Comparison of ENCODE assay signal across 8 cellular contexts in genomic region chr3:67654099-67654831, GRCh38.
DNase-seq lines count a peak whose midpoint lies in the region; ATAC-seq and TF ChIP-seq lines count a peak whose summit lies in the region.

TSS of gene SUCLG2 (minus strand) at chr3:67654612. CDS start at chr3:67654586, 26 bp downstream.

- DNase-seq in CMK (ENCODE audit: low read depth), result peak; percentile 27
- peak; percentile 80 for DNase-seq in activated T-cell treated with anti-CD3 and anti-CD28 coated beads, Interleukin-2, amount 50 U/mL, for 1 hour
- DNase-seq in erythroblast (lab: John Stamatoyannopoulos, UW), result peak; percentile 87 to 89
- peak; percentile 65 for DNase-seq in stimulated activated CD8-positive, alpha-beta memory T cell treated with anti-CD3 and anti-CD28 coated beads, Interleukin-7, amount 100 ng/mL, for 24 hours (ENCODE audit: low read depth)

- H3K27ac ChIP-seq in OCI-LY3 (ENCODE audit: low read length) (peak within 1 kb of the TSS; percentile 91), muscle layer of colon (ENCODE audit: low read depth, low read length) (peak within 1 kb of the TSS; percentile 75)

- H3K4me3 ChIP-seq in OCI-LY3 (ENCODE audit: low read length), result peak within 1 kb of the TSS; percentile 92
- peak within 1 kb of the TSS; percentile 77 to 92 for H3K4me3 ChIP-seq in muscle layer of colon (ENCODE audit: low read depth in 1 of 2, low read length in 2 of 2)

- H2AFZ ChIP-seq in OCI-LY3 (ENCODE audit: low read depth, low read length), result peak within 1 kb of the TSS; percentile 98

- peak within 1 kb of the TSS; percentile 83 for H3K4me2 ChIP-seq in OCI-LY3 (ENCODE audit: low read length)

- TF ChIP-seq CTCF in OCI-LY3 (IDR thresholded peaks at IDR 0.05; ENCODE audit: low read depth, low read length), result no peak

- H4K20me1 ChIP-seq in OCI-LY3 (ENCODE audit: insufficient read depth, low read length), result peaks cover 34% of the 10 kb centered on the region

- peaks cover 57% of the 10 kb centered on the region for H3K79me2 ChIP-seq in OCI-LY3 (ENCODE audit: low read length)

- no peaks in the 10 kb centered on the region for H3K27me3 ChIP-seq in OCI-LY3 (ENCODE audit: low read depth, low read length)
- H3K27me3 ChIP-seq in muscle layer of colon (ENCODE audit: control insufficient read depth in 1 of 2, insufficient read depth in 2 of 2, low read length in 2 of 2), result no peaks in the 10 kb centered on the region

- peak; percentile 73 for ATAC-seq in GM19397 (IDR thresholded peaks at IDR 0.05; ENCODE audit: unreplicated experiment)
- ATAC-seq in HG03565 (IDR thresholded peaks at IDR 0.05; ENCODE audit: unreplicated experiment), result peak; percentile 38

- H3K36me3 ChIP-seq in OCI-LY3 (replicated peaks; ENCODE audit: low read depth, low read length), result peaks cover 24% of the 10 kb centered on the region
- H3K36me3 ChIP-seq in muscle layer of colon (ENCODE audit: insufficient read depth, low read length), result no peaks in the 10 kb centered on the region

- peak; percentile 67 for TF ChIP-seq POLR2A in erythroblast (IDR thresholded peaks at IDR 0.05; ENCODE audit: low read length)

- H3K4me1 ChIP-seq in OCI-LY3 (ENCODE audit: low read length) (peaks cover 38% of the 10 kb centered on the region), muscle layer of colon (ENCODE audit: insufficient read depth, low read length) (peaks cover 11% of the 10 kb centered on the region)

- H3K9me3 ChIP-seq in OCI-LY3 (ENCODE audit: insufficient read depth, low read length), result no peaks in the 10 kb centered on the region
- H3K9me3 ChIP-seq in muscle layer of colon (ENCODE audit: low read length), result no peaks in the 10 kb centered on the region

- H3K9ac ChIP-seq in OCI-LY3 (ENCODE audit: low read length) (peak within 1 kb of the TSS; percentile 97), muscle layer of colon (ENCODE audit: low read length) (peak within 1 kb of the TSS; percentile 81)

Comparison
In these comparisons a context has a peak if more than half of its experiments do, and no peak if none do; other contexts are left out.
1. Peak in every context shown above with its lines: DNase-seq, ATAC-seq, H3K4me3 ChIP-seq and H3K27ac ChIP-seq.
2. DNase-seq: peak in every context shown above with its lines; median percentile 88 in erythroblast; 80 in activated T-cell treated with anti-CD3 and anti-CD28 coated beads, Interleukin-2, amount 50 U/mL, for 1 hour; 65 in stimulated activated CD8-positive, alpha-beta memory T cell treated with anti-CD3 and anti-CD28 coated beads, Interleukin-7, amount 100 ng/mL, for 24 hours; 27 in CMK.